In the genomic region with DNA sequence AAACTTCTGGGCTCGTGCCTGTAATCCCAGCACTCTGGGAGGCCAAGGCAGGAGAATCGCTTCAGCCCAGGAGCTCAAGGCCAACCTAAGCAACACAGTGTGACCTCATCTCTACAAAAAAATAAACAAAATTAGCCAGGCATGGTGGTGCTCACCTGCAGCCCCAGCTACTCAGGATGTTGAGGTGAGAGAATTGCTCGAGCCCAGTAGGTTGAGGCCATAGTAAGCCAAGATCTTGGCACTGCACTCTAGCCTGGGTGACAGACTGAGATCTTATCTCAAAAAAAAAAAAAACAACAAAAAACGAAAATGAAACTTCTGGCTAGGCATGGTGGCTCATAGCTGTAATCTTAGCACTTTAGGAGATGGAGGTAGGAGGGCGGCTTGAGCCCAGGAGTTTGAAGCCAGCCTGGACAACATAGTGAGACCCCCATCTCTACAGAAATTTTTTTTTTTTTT, we compare ENCODE assay signal across 11 cellular contexts. TPM values are rescaled to one million over a fixed set of nuclear protein-coding genes. Genes with fewer than 3 reads are reported as not detected.
DNase-seq lines count a peak whose midpoint lies in the region; ATAC-seq and TF ChIP-seq lines count a peak whose summit lies in the region.
"Had no signal": no experiment of that assay in that cellular context is flagged by ENCODE, and none has a peak within 500 bp of the region (broad histone marks: within the 10 kb centered on the region; RNA-seq: fewer than 3 reads in every experiment).

No MANE protein-coding gene starts in this region.

- H3K36me3 ChIP-seq in thyroid gland, result no peaks in the 10 kb centered on the region
- H3K36me3 ChIP-seq: cardiac muscle cell had no signal

- no peak for TF ChIP-seq POLR2A in thyroid gland (IDR thresholded peaks at IDR 0.05)

- peak overlapping the region in 1 of 3 donors; percentile 18 for H3K27ac ChIP-seq in thyroid gland
- H3K27ac ChIP-seq: cardiac muscle cell had no signal

- TF ChIP-seq CTCF in thyroid gland (IDR thresholded peaks at IDR 0.05) (no peak), GM10266 (IDR thresholded peaks at IDR 0.05; ENCODE audit: control insufficient read depth, insufficient read depth, low read depth, missing control alignments) (no peak)

- no peak overlapping the region for H3K4me3 ChIP-seq in thyroid gland (replicated peaks in 1 of 3)
- H3K4me3 ChIP-seq: cardiac muscle cell, skin epidermis had no signal

- WGBS in thyroid gland, 2 donors, result 61 to 68% methylated on average over 5 of the region's 5 CpGs

- no peak for ATAC-seq in GM19328 (IDR thresholded peaks at IDR 0.05; ENCODE audit: unreplicated experiment)

- no peaks in the 10 kb centered on the region for H3K27me3 ChIP-seq in thyroid gland
- H3K27me3 ChIP-seq: cardiac muscle cell had no signal

- intact Hi-C loops in thyroid gland (cut with DNase I), result no loop called here

- no peaks in the 10 kb centered on the region for H3K9me3 ChIP-seq in thyroid gland

- DNase-seq in stimulated activated CD4-positive, alpha-beta T cell treated with anti-CD3 and anti-CD28 coated beads, Interleukin-15, amount 100 ng/mL, for 24 hours, result peak; percentile 25
- DNase-seq in stimulated activated CD4-positive, alpha-beta T cell treated with anti-CD3 and anti-CD28 coated beads, Interleukin-2, amount 100 ng/mL, for 48 hours, result no peak
- DNase-seq in T-helper 22 cell (ENCODE audit: low read depth) (peak; percentile 57), thyroid gland (peak; percentile 40 to 42), HPDE6-E6E7 (ENCODE audit: extremely low spot score) (no peak), GM10266 (ENCODE audit: extremely low spot score) (no peak)
- peak; percentile 83 for DNase-seq in central memory CD4-positive, alpha-beta T cell
- DNase-seq: SHP77 treated with DMSO at 0.1 percent for 48 hours had no signal

- peaks cover 9 to 43% of the 10 kb centered on the region in 2 donors for H3K4me1 ChIP-seq in thyroid gland

RNA-seq across cellular contexts. Expression of a gene that starts 53.7 kb away (rescaled TPM):
- 10 to 100 TPM; 60.2 to 90.0 (median 78.5) TPM for total RNA-seq in thyroid gland

Comparison
In these comparisons a context has a peak if more than half of its experiments do, and no peak if none do; other contexts are left out.
1. DNase-seq: peak in stimulated activated CD4-positive, alpha-beta T cell treated with anti-CD3 and anti-CD28 coated beads, Interleukin-15, amount 100 ng/mL, for 24 hours (single experiment), T-helper 22 cell (single experiment), central memory CD4-positive, alpha-beta T cell (single experiment) and thyroid gland (2 of 2); none in stimulated activated CD4-positive, alpha-beta T cell treated with anti-CD3 and anti-CD28 coated beads, Interleukin-2, amount 100 ng/mL, for 48 hours (0 of 2), HPDE6-E6E7 (single experiment) and GM10266 (single experiment).